ENCODE assay signal across 9 cellular contexts in genomic region chr3:17182158-17182557, GRCh38.
DNase-seq lines count a peak whose midpoint lies in the region; ATAC-seq and TF ChIP-seq lines count a peak whose summit lies in the region.
"Had no signal": no experiment of that assay in that cellular context is flagged by ENCODE, and none has a peak within 500 bp of the region (broad histone marks: within the 10 kb centered on the region; RNA-seq: fewer than 3 reads in every experiment).

No MANE protein-coding gene starts in this region.

- no peak for TF ChIP-seq POLR2A in erythroblast (IDR thresholded peaks at IDR 0.05; ENCODE audit: low read length)

- ATAC-seq in GM19438 (IDR thresholded peaks at IDR 0.05; ENCODE audit: low read depth, unreplicated experiment) (peak; percentile 71), HG03045 (IDR thresholded peaks at IDR 0.05; ENCODE audit: unreplicated experiment) (peak; percentile 75)

- DNase-seq in GM06990 (ENCODE audit: extremely low read depth, insufficient read length) = peak; percentile 47
- DNase-seq in activated T-helper 2 cell treated with anti-CD3 and anti-CD28 coated beads, Interferon-gamma antibody, Interleukin-2, Interleukin-4, amounts not matched to agents 10 μg/mL and 5 μg/mL and 100 μg/mL, durations not matched to agents 14 hours and 24 hours and 36 hours (ENCODE audit: low spot score) = no peak
- DNase-seq in coronary artery (ENCODE audit: low spot score) = no peak
- DNase-seq in nucleus accumbens (lab: John Stamatoyannopoulos, UW) = no peak
- no peak for DNase-seq in erythroblast (lab: John Stamatoyannopoulos, UW)
- DNase-seq in activated CD4-positive, alpha-beta T cell treated with anti-CD3 and anti-CD28 coated beads, Interleukin-2, amount 10 ng/mL, durations not matched to agents 7 days and 5 days = no peak
- DNase-seq: activated effector memory CD4-positive, alpha-beta T cell treated with anti-CD3 and anti-CD28 coated beads, Interleukin-2, amount 50 U/mL, for 16 hours had no signal

- H3K4me3 Mint-ChIP-seq in activated T-helper 2 cell treated with anti-CD3 and anti-CD28 coated beads, Interferon-gamma antibody, Interleukin-2, Interleukin-4, amounts not matched to agents 10 μg/mL and 5 μg/mL and 100 μg/mL, durations not matched to agents 14 hours and 24 hours and 36 hours (ENCODE audit: low read depth) = peak overlapping the region; percentile 54
- H3K4me3 Mint-ChIP-seq in activated CD4-positive, alpha-beta T cell treated with anti-CD3 and anti-CD28 coated beads, Interleukin-2, amount 10 ng/mL, durations not matched to agents 7 days and 5 days = no peak overlapping the region

- TF ChIP-seq CTCF in GM06990 (IDR thresholded peaks at IDR 0.05; ENCODE audit: insufficient read depth, low read length, poor library complexity, severe bottlenecking) = no peak
- TF ChIP-seq CTCF in coronary artery (IDR thresholded peaks at IDR 0.05) = no peak

- H3K9me3 Mint-ChIP-seq in activated T-helper 2 cell treated with anti-CD3 and anti-CD28 coated beads, Interferon-gamma antibody, Interleukin-2, Interleukin-4, amounts not matched to agents 10 μg/mL and 5 μg/mL and 100 μg/mL, durations not matched to agents 14 hours and 24 hours and 36 hours = no peaks in the 10 kb centered on the region
- no peaks in the 10 kb centered on the region for H3K9me3 Mint-ChIP-seq in activated CD4-positive, alpha-beta T cell treated with anti-CD3 and anti-CD28 coated beads, Interleukin-2, amount 10 ng/mL, durations not matched to agents 7 days and 5 days

- peak overlapping the region in 1 of 2 donors; percentile 1 for H3K27ac ChIP-seq in coronary artery

- H3K4me1 Mint-ChIP-seq in activated T-helper 2 cell treated with anti-CD3 and anti-CD28 coated beads, Interferon-gamma antibody, Interleukin-2, Interleukin-4, amounts not matched to agents 10 μg/mL and 5 μg/mL and 100 μg/mL, durations not matched to agents 14 hours and 24 hours and 36 hours (ENCODE audit: low read depth) = peaks cover 30% of the 10 kb centered on the region
- H3K4me1 Mint-ChIP-seq in activated CD4-positive, alpha-beta T cell treated with anti-CD3 and anti-CD28 coated beads, Interleukin-2, amount 10 ng/mL, durations not matched to agents 7 days and 5 days = peaks cover 28% of the 10 kb centered on the region

- no peaks in the 10 kb centered on the region for H3K36me3 ChIP-seq in GM06990 (ENCODE audit: control insufficient read depth, insufficient read depth, low read length)

- peak overlapping the region; percentile 38 for H3K27ac Mint-ChIP-seq in activated T-helper 2 cell treated with anti-CD3 and anti-CD28 coated beads, Interferon-gamma antibody, Interleukin-2, Interleukin-4, amounts not matched to agents 10 μg/mL and 5 μg/mL and 100 μg/mL, durations not matched to agents 14 hours and 24 hours and 36 hours
- H3K27ac Mint-ChIP-seq in activated CD4-positive, alpha-beta T cell treated with anti-CD3 and anti-CD28 coated beads, Interleukin-2, amount 10 ng/mL, durations not matched to agents 7 days and 5 days = no peak overlapping the region

- H3K27me3 ChIP-seq in GM06990 (replicated peaks; ENCODE audit: control insufficient read depth, insufficient read depth, low read length) = no peaks in the 10 kb centered on the region

- CTCF ChIA-PET in activated CD4-positive, alpha-beta T cell treated with anti-CD3 and anti-CD28 coated beads, Interleukin-2, amount 10 ng/mL, durations not matched to agents 7 days and 5 days (lab: Charles Lee) = interaction anchor here (0.6 to 1.3 kb wide), 4 partner anchors 12 to 1476 kb away, joined by 3 to 6 read pairs (median 4); no protein-coding TSS in a partner anchor

- H3K4me3 ChIP-seq in GM06990 (replicated peaks; ENCODE audit: low read depth, low read length) (no peak overlapping the region), coronary artery (no peak overlapping the region)

- peaks cover 33% of the 10 kb centered on the region for H3K36me3 Mint-ChIP-seq in activated T-helper 2 cell treated with anti-CD3 and anti-CD28 coated beads, Interferon-gamma antibody, Interleukin-2, Interleukin-4, amounts not matched to agents 10 μg/mL and 5 μg/mL and 100 μg/mL, durations not matched to agents 14 hours and 24 hours and 36 hours (ENCODE audit: low read depth)
- peaks cover 31% of the 10 kb centered on the region for H3K36me3 Mint-ChIP-seq in activated CD4-positive, alpha-beta T cell treated with anti-CD3 and anti-CD28 coated beads, Interleukin-2, amount 10 ng/mL, durations not matched to agents 7 days and 5 days (ENCODE audit: low read depth)

- POLR2A ChIA-PET in activated CD4-positive, alpha-beta T cell treated with anti-CD3 and anti-CD28 coated beads, Interleukin-2, amount 10 ng/mL, durations not matched to agents 7 days and 5 days (lab: Charles Lee) = no interaction called here

- intact Hi-C loops in activated T-helper 2 cell treated with anti-CD3 and anti-CD28 coated beads, Interferon-gamma antibody, Interleukin-2, Interleukin-4, amounts not matched to agents 10 μg/mL and 5 μg/mL and 100 μg/mL, durations not matched to agents 14 hours and 24 hours and 36 hours (cut with micrococcal nuclease) = loop anchor here (1.0 to 2.0 kb wide), 2 partner anchors 31 to 585 kb away; no protein-coding TSS in a partner anchor

- no peaks in the 10 kb centered on the region for H3K27me3 Mint-ChIP-seq in activated T-helper 2 cell treated with anti-CD3 and anti-CD28 coated beads, Interferon-gamma antibody, Interleukin-2, Interleukin-4, amounts not matched to agents 10 μg/mL and 5 μg/mL and 100 μg/mL, durations not matched to agents 14 hours and 24 hours and 36 hours (ENCODE audit: low read depth)
- H3K27me3 Mint-ChIP-seq in activated CD4-positive, alpha-beta T cell treated with anti-CD3 and anti-CD28 coated beads, Interleukin-2, amount 10 ng/mL, durations not matched to agents 7 days and 5 days = no peaks in the 10 kb centered on the region
